In genomic region chr11:497565-498296, GRCh38 we compare ENCODE assay signal across 17 cellular contexts. TPM values are rescaled to one million over a fixed set of nuclear protein-coding genes. Genes with fewer than 3 reads are reported as not detected.
DNase-seq lines count a peak whose midpoint lies in the region; ATAC-seq and TF ChIP-seq lines count a peak whose summit lies in the region.
"Had no signal": no experiment of that assay in that cellular context is flagged by ENCODE, and none has a peak within 500 bp of the region (broad histone marks: within the 10 kb centered on the region; RNA-seq: fewer than 3 reads in every experiment).

No MANE protein-coding gene starts in this region.

- H3K27ac ChIP-seq in mesenchymal stem cell (ENCODE audit: low read length, poor library complexity, severe bottlenecking) (no peak overlapping the region), mesendoderm (ENCODE audit: low read depth, low read length) (no peak overlapping the region)
- H3K27ac ChIP-seq: neural progenitor cell, WERI-Rb-1 had no signal

- H4K5ac ChIP-seq in mesendoderm (ENCODE audit: low read length), result no peak overlapping the region

- no peak for TF ChIP-seq CTCF in chondrocyte (IDR thresholded peaks at IDR 0.05)

- H3K79me2 ChIP-seq in mesendoderm (ENCODE audit: control insufficient read depth, insufficient read depth, low read length), result no peaks in the 10 kb centered on the region

- no peak overlapping the region for H3K4me3 Mint-ChIP-seq in stimulated activated naive CD8-positive, alpha-beta T cell treated with anti-CD3 and anti-CD28 coated beads, Interleukin-15, Interleukin-2, amounts not matched to agents 100 ng/mL and 50 ng/mL, for 24 hours
- no peak overlapping the region for H3K4me3 Mint-ChIP-seq in stimulated activated naive CD8-positive, alpha-beta T cell treated with anti-CD3 and anti-CD28 coated beads, Interleukin-15, amount 100 ng/mL, for 72 hours
- H3K4me3 Mint-ChIP-seq in chondrocyte (ENCODE audit: unreplicated experiment), result no peak overlapping the region

- H3K27me3 ChIP-seq in mesenchymal stem cell (ENCODE audit: control insufficient read depth in 1 of 2, insufficient read depth in 1 of 2, low read length in 2 of 2), result no peaks in the 10 kb centered on the region
- no peaks in the 10 kb centered on the region for H3K27me3 ChIP-seq in mesendoderm (ENCODE audit: insufficient read depth, low read length, poor library complexity)
- H3K27me3 ChIP-seq: neural progenitor cell had no signal

- H3K9ac ChIP-seq in mesenchymal stem cell (ENCODE audit: low read length) (no peak overlapping the region), mesendoderm (ENCODE audit: low read length) (no peak overlapping the region)
- H3K9ac ChIP-seq: neural progenitor cell had no signal

- peak overlapping the region; percentile 78 for H3K27ac Mint-ChIP-seq in stimulated activated naive CD8-positive, alpha-beta T cell treated with anti-CD3 and anti-CD28 coated beads, Interleukin-15, Interleukin-2, amounts not matched to agents 100 ng/mL and 50 ng/mL, for 24 hours
- peak overlapping the region in 1 of 2 donors; percentile 9 for H3K27ac Mint-ChIP-seq in stimulated activated naive CD8-positive, alpha-beta T cell treated with anti-CD3 and anti-CD28 coated beads, Interleukin-15, amount 100 ng/mL, for 72 hours
- H3K27ac Mint-ChIP-seq in chondrocyte (ENCODE audit: unreplicated experiment), result peak overlapping the region; percentile 63
- H3K27ac Mint-ChIP-seq: neural progenitor cell had no signal

- H3K9me3 Mint-ChIP-seq in stimulated activated naive CD8-positive, alpha-beta T cell treated with anti-CD3 and anti-CD28 coated beads, Interleukin-15, Interleukin-2, amounts not matched to agents 100 ng/mL and 50 ng/mL, for 24 hours, result no peaks in the 10 kb centered on the region
- peaks cover 0 to 8% of the 10 kb centered on the region in 2 donors for H3K9me3 Mint-ChIP-seq in stimulated activated naive CD8-positive, alpha-beta T cell treated with anti-CD3 and anti-CD28 coated beads, Interleukin-15, amount 100 ng/mL, for 72 hours
- H3K9me3 Mint-ChIP-seq in chondrocyte (ENCODE audit: low read depth), result no peaks in the 10 kb centered on the region

- no peak overlapping the region for H3K23ac ChIP-seq in mesenchymal stem cell (ENCODE audit: low read length in 2 of 2)
- H3K23ac ChIP-seq in mesendoderm (ENCODE audit: low read length), result no peak overlapping the region

- H3K4me2 ChIP-seq in mesenchymal stem cell (ENCODE audit: low read length, poor library complexity, severe bottlenecking), result no peak overlapping the region
- no peak overlapping the region for H3K4me2 ChIP-seq in mesendoderm (ENCODE audit: low read length)
- H3K4me2 ChIP-seq: neural progenitor cell had no signal

- H3K4me1 ChIP-seq in mesenchymal stem cell (ENCODE audit: control insufficient read depth, insufficient read depth, low read depth, low read length) (peaks cover 18% of the 10 kb centered on the region), mesendoderm (ENCODE audit: control insufficient read depth, low read depth, low read length) (no peaks in the 10 kb centered on the region)
- H3K4me1 ChIP-seq: neural progenitor cell had no signal

- no peak overlapping the region for H3K4me3 ChIP-seq in mesenchymal stem cell (ENCODE audit: insufficient read depth in 1 of 2, low read depth in 1 of 2, low read length in 2 of 2)
- H3K4me3 ChIP-seq in mesendoderm (ENCODE audit: low read length), result no peak overlapping the region
- H3K4me3 ChIP-seq: neural progenitor cell had no signal

- H3K36me3 ChIP-seq in mesenchymal stem cell (ENCODE audit: control insufficient read depth in 1 of 2, insufficient read depth in 2 of 2, low read depth in 1 of 2, low read length in 2 of 2), result peaks cover 89 to 92% of the 10 kb centered on the region in 2 experiments
- H3K36me3 ChIP-seq in mesendoderm (ENCODE audit: control insufficient read depth, insufficient read depth, low read length), result peaks cover 24% of the 10 kb centered on the region
- H3K36me3 ChIP-seq: neural progenitor cell had no signal

- no peak for ATAC-seq in stimulated activated naive CD8-positive, alpha-beta T cell treated with anti-CD3 and anti-CD28 coated beads, Interleukin-15, amount 100 ng/mL, for 72 hours
- ATAC-seq in HG02840 (IDR thresholded peaks at IDR 0.05; ENCODE audit: low FRiP score, unreplicated experiment), result no peak

- H2BK15ac ChIP-seq in mesenchymal stem cell (ENCODE audit: low read depth, poor library complexity, severe bottlenecking), result no peak overlapping the region
- H2BK15ac ChIP-seq in mesendoderm (replicated peaks; ENCODE audit: low read depth), result no peak overlapping the region

- no peak overlapping the region for H2BK12ac ChIP-seq in mesenchymal stem cell (ENCODE audit: low read length in 2 of 2)

- no peak for DNase-seq in stimulated activated naive CD8-positive, alpha-beta T cell treated with anti-CD3 and anti-CD28 coated beads, Interleukin-15, amount 100 ng/mL, for 72 hours
- DNase-seq in chondrocyte (ENCODE audit: low spot score), result no peak
- DNase-seq in mesenchymal stem cell, result no peak
- DNase-seq in mesendoderm, result no peak
- no peak for DNase-seq in effector CD4-positive, alpha-beta T cell
- DNase-seq in mucosa of gallbladder (ENCODE audit: low spot score), result no peak
- DNase-seq: activated naive CD4-positive, alpha-beta T cell treated with anti-CD3 and anti-CD28 coated beads, Interleukin-2, amount 50 U/mL, for 16 hours; caudate nucleus; MV-4-11; NCI-H2107; NCI-H774; stimulated activated CD4-positive, alpha-beta T cell treated with anti-CD3 and anti-CD28 coated beads, Interleukin-2, amount 100 ng/mL, for 48 hours; WERI-Rb-1 had no signal

- H2BK5ac ChIP-seq in mesenchymal stem cell (ENCODE audit: low read depth, low read length, poor library complexity, severe bottlenecking), result no peak overlapping the region
- H2BK5ac ChIP-seq in mesendoderm (ENCODE audit: low read length), result no peak overlapping the region

- peaks cover 4% of the 10 kb centered on the region for H3K4me1 Mint-ChIP-seq in stimulated activated naive CD8-positive, alpha-beta T cell treated with anti-CD3 and anti-CD28 coated beads, Interleukin-15, Interleukin-2, amounts not matched to agents 100 ng/mL and 50 ng/mL, for 24 hours (ENCODE audit: low read depth)
- peaks cover 42% of the 10 kb centered on the region for H3K4me1 Mint-ChIP-seq in stimulated activated naive CD8-positive, alpha-beta T cell treated with anti-CD3 and anti-CD28 coated beads, Interleukin-15, amount 100 ng/mL, for 72 hours
- peaks cover 3% of the 10 kb centered on the region for H3K4me1 Mint-ChIP-seq in chondrocyte (ENCODE audit: low read depth)

- peak overlapping the region; percentile 63 for H4K91ac ChIP-seq in mesenchymal stem cell (ENCODE audit: low read length)

- H2BK120ac ChIP-seq in mesenchymal stem cell (ENCODE audit: low read depth, low read length), result no peak overlapping the region
- no peak overlapping the region for H2BK120ac ChIP-seq in mesendoderm (ENCODE audit: low read depth, low read length)

- H4K8ac ChIP-seq in mesenchymal stem cell (ENCODE audit: low read length) (no peak overlapping the region), mesendoderm (ENCODE audit: low read depth, low read length) (no peak overlapping the region)

- no peak overlapping the region for H3K56ac ChIP-seq in mesendoderm (ENCODE audit: low read length)

- no peaks in the 10 kb centered on the region for H3K9me3 ChIP-seq in mesenchymal stem cell (ENCODE audit: control insufficient read depth, low read length)

- WGBS in mesenchymal stem cell, result 97% methylated on average over 31 of the region's 31 CpGs
- WGBS in mesendoderm (ENCODE audit: extremely low coverage, insufficient coverage, low lambda C conversion rate), result no CpG with 5 or more reads among the region's 31 CpGs

- peaks cover 43% of the 10 kb centered on the region for H3K36me3 Mint-ChIP-seq in stimulated activated naive CD8-positive, alpha-beta T cell treated with anti-CD3 and anti-CD28 coated beads, Interleukin-15, Interleukin-2, amounts not matched to agents 100 ng/mL and 50 ng/mL, for 24 hours (ENCODE audit: low read depth)
- peaks cover 34% of the 10 kb centered on the region for H3K36me3 Mint-ChIP-seq in chondrocyte (ENCODE audit: low read depth)

- H3K14ac ChIP-seq in mesenchymal stem cell (ENCODE audit: low read length in 2 of 2), result no peak overlapping the region

- H3K4ac ChIP-seq in mesenchymal stem cell (ENCODE audit: low read depth in 1 of 2, low read length in 2 of 2) (no peak overlapping the region), mesendoderm (ENCODE audit: low read depth, low read length) (no peak overlapping the region)

- no peaks in the 10 kb centered on the region for H3K27me3 Mint-ChIP-seq in stimulated activated naive CD8-positive, alpha-beta T cell treated with anti-CD3 and anti-CD28 coated beads, Interleukin-15, Interleukin-2, amounts not matched to agents 100 ng/mL and 50 ng/mL, for 24 hours
- no peaks in the 10 kb centered on the region for H3K27me3 Mint-ChIP-seq in stimulated activated naive CD8-positive, alpha-beta T cell treated with anti-CD3 and anti-CD28 coated beads, Interleukin-15, amount 100 ng/mL, for 72 hours
- H3K27me3 Mint-ChIP-seq in chondrocyte (ENCODE audit: low read depth), result no peaks in the 10 kb centered on the region

- H3K79me1 ChIP-seq in mesenchymal stem cell (replicated peaks; ENCODE audit: low read length, poor library complexity, severe bottlenecking), result peaks cover 44% of the 10 kb centered on the region
- H3K79me1 ChIP-seq in mesendoderm (ENCODE audit: low read length), result peaks cover 2% of the 10 kb centered on the region

- no peak overlapping the region for H2AK5ac ChIP-seq in mesenchymal stem cell (ENCODE audit: low read length, severe bottlenecking)
- H2AK5ac ChIP-seq in mesendoderm (ENCODE audit: low read length), result no peak overlapping the region

- H3K18ac ChIP-seq in mesenchymal stem cell (ENCODE audit: low read depth in 1 of 2, low read length in 2 of 2) (no peak overlapping the region), mesendoderm (ENCODE audit: low read length) (no peak overlapping the region)

- H2AFZ ChIP-seq in mesenchymal stem cell (ENCODE audit: low read depth, low read length), result no peak overlapping the region
- H2AFZ ChIP-seq: neural progenitor cell had no signal

RNA-seq across cellular contexts. Expression of gene RNH1, which starts 9.3 kb away (rescaled TPM):
- 146 to 166 TPM (median 161 TPM) in 3 replicates for total RNA-seq in chondrocyte
- polyA plus RNA-seq in mesenchymal stem cell (2013, experiment 1 of 2), result 114 TPM
- polyA plus RNA-seq in mesenchymal stem cell (2013, experiment 2 of 2), result 114 TPM
- polyA plus RNA-seq in mesendoderm (2013, experiment 1 of 2), result 31.3 TPM
- polyA plus RNA-seq in mesendoderm (2013, experiment 2 of 2), result 31.7 TPM
- total RNA-seq in mucosa of gallbladder, result 156 TPM

RNA-seq across cellular contexts. Expression of gene HRAS, which starts 37.6 kb away (rescaled TPM):
- total RNA-seq in chondrocyte, result 65.1 to 77.7 TPM (median 68.0 TPM) in 3 replicates
- polyA plus RNA-seq in mesenchymal stem cell (2013, experiment 1 of 2), result 41.9 TPM
- polyA plus RNA-seq in mesenchymal stem cell (2013, experiment 2 of 2), result 42.6 TPM
- 37.4 TPM for polyA plus RNA-seq in mesendoderm (2013, experiment 1 of 2)
- 38.7 TPM for polyA plus RNA-seq in mesendoderm (2013, experiment 2 of 2)
- total RNA-seq in mucosa of gallbladder, result 51.1 TPM

RNA-seq across cellular contexts. Expression of gene LRRC56, which starts 39.6 kb away (rescaled TPM):
- total RNA-seq in chondrocyte (2.6 to 2.9 TPM (median 2.7 TPM) in 3 replicates), mucosa of gallbladder (9.4 TPM)
- polyA plus RNA-seq in mesenchymal stem cell (2013, experiment 1 of 2), result 1.2 TPM
- 1.2 TPM for polyA plus RNA-seq in mesenchymal stem cell (2013, experiment 2 of 2)
- 0.37 TPM for polyA plus RNA-seq in mesendoderm (2013, experiment 1 of 2)
- 0.35 TPM for polyA plus RNA-seq in mesendoderm (2013, experiment 2 of 2)

RNA-seq across cellular contexts. Expression of gene PTDSS2, which starts 47.7 kb away (rescaled TPM):
- total RNA-seq in chondrocyte (30.0 to 32.5 TPM (median 32.0 TPM) in 3 replicates), mucosa of gallbladder (36.6 TPM)
- 25.0 TPM for polyA plus RNA-seq in mesenchymal stem cell (2013, experiment 1 of 2)
- polyA plus RNA-seq in mesenchymal stem cell (2013, experiment 2 of 2), result 26.7 TPM
- 19.8 TPM for polyA plus RNA-seq in mesendoderm (2013, experiment 1 of 2)
- polyA plus RNA-seq in mesendoderm (2013, experiment 2 of 2), result 19.4 TPM

RNA-seq across cellular contexts. Expression of gene ANO9, which starts 55.9 kb away (rescaled TPM):
- not detected in 3 replicates for total RNA-seq in chondrocyte
- polyA plus RNA-seq in mesenchymal stem cell (2013, experiment 1 of 2), result not detected
- polyA plus RNA-seq in mesenchymal stem cell (2013, experiment 2 of 2), result 0.01 TPM
- polyA plus RNA-seq in mesendoderm (2013, experiment 1 of 2), result 4.0 TPM
- 4.3 TPM for polyA plus RNA-seq in mesendoderm (2013, experiment 2 of 2)
- 49.3 TPM for total RNA-seq in mucosa of gallbladder
- total RNA-seq: frontal cortex had no signal
